In the genomic region with DNA sequence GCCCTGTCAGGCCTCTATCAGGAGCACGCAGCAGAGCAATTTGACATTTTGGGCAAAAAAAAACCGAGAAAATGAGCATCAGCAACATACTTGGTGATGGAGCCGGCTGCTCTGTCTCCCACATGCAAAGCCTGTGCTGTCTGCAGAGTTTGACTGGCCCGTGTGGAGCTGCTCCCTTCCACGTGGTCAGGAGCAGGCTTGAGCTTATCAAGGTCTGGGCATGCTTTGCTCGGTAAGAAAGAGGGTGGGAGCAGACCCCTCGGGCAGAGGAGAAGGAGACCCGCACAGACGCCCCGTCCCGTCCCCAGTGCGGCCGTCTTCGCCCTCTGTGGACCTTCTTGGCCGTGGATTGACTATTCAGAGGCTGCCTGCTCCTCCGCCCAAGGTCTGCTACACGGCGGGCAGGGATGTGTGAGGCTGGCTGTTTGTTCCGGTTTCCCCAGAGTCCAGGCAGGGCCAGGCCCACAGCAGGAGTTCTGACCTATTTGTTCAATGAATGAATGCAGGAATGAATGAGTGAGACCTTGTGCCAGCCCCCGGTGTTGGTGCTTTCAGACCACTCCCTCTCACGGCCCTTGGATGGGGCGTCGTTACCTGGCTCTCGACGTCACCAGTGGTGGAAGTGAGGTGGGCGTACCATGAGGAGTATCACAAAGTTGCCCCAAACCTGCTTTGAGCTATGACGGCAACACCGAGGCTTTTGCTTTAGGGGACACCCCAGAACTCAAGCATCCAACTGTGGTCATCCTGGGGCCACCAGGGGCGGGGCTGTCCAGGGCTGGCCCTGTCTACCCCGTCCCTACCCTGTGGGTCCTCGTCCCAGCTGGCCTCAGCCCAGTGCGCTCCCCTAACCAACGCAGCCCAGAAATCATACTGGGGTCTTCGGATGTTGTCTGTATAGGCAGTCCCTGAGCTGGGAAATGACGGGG, we compare ENCODE assay signal across 1 cellular context.
TF ChIP-seq lines count a peak whose summit lies in the region.

No MANE protein-coding gene starts in this region.

TF ChIP-seq in HepG2, 621 proteins besides CTCF, POLR2A, EP300 and RAD21 (continued from another document):
- TF ChIP-seq, protein P1, sequence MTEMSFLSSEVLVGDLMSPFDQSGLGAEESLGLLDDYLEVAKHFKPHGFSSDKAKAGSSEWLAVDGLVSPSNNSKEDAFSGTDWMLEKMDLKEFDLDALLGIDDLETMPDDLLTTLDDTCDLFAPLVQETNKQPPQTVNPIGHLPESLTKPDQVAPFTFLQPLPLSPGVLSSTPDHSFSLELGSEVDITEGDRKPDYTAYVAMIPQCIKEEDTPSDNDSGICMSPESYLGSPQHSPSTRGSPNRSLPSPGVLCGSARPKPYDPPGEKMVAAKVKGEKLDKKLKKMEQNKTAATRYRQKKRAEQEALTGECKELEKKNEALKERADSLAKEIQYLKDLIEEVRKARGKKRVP (CRISPR knock-in tag; IDR thresholded peaks at IDR 0.05): no peak
- TF ChIP-seq, protein P2, sequence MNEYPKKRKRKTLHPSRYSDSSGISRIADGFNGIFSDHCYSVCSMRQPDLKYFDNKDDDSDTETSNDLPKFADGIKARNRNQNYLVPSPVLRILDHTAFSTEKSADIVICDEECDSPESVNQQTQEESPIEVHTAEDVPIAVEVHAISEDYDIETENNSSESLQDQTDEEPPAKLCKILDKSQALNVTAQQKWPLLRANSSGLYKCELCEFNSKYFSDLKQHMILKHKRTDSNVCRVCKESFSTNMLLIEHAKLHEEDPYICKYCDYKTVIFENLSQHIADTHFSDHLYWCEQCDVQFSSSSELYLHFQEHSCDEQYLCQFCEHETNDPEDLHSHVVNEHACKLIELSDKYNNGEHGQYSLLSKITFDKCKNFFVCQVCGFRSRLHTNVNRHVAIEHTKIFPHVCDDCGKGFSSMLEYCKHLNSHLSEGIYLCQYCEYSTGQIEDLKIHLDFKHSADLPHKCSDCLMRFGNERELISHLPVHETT (CRISPR knock-in tag; conservative IDR thresholded peaks at IDR 0.05): no peak
- TF ChIP-seq, protein P3, sequence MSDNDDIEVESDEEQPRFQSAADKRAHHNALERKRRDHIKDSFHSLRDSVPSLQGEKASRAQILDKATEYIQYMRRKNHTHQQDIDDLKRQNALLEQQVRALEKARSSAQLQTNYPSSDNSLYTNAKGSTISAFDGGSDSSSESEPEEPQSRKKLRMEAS (IDR thresholded peaks at IDR 0.05): 0 out of 2 replicates have a peak, but pooled peaks have one; percentile 25
- TF ChIP-seq MYC (CRISPR knock-in tag; IDR thresholded peaks at IDR 0.05; ENCODE audit: borderline replicate concordance) (0 out of 2 replicates have a peak, but pooled peaks have one; percentile 23), ZFP36L2 (CRISPR knock-in tag; IDR thresholded peaks at IDR 0.05) (no peak), SP4 (CRISPR knock-in tag; IDR thresholded peaks at IDR 0.05) (no peak)
